8 cellular contexts compared by ENCODE assay signal in genomic region chr19:57241181-57241580, GRCh38. TPM values are rescaled to one million over a fixed set of nuclear protein-coding genes. Genes with fewer than 3 reads are reported as not detected.
A peak's percentile ranks its signal among the peaks of the same experiment; 100 is the strongest.
DNase-seq lines count a peak whose midpoint lies in the region; ATAC-seq and TF ChIP-seq lines count a peak whose summit lies in the region.

No MANE protein-coding gene starts in this region.

- H3K4me3 ChIP-seq in Jurkat, Clone E6-1 (ENCODE audit: low read length), result peak overlapping the region; percentile 96
- peak overlapping the region; percentile 67 to 73 for H3K4me3 ChIP-seq in body of pancreas
- H3K4me3 ChIP-seq in liver (ENCODE audit: low read depth in 1 of 3, low read length in 3 of 3), result peak overlapping the region; percentile 72 to 99 (median 91)
- peak overlapping the region; percentile 77 to 98 (median 94) for H3K4me3 ChIP-seq in thyroid gland (replicated peaks in 1 of 3)

- peak; percentile 37 for DNase-seq in AG20443 (ENCODE audit: low spot score)
- DNase-seq in Jurkat, Clone E6-1 (ENCODE audit: low read depth, low spot score), result no peak
- no peak for DNase-seq in body of pancreas
- no peak for DNase-seq in thyroid gland
- no peak for DNase-seq in GM20000 (ENCODE audit: low spot score)

- WGBS in body of pancreas, 2 donors, result 6 to 11% methylated on average over 7 of the region's 7 CpGs
- 22% methylated on average over 7 of the region's 7 CpGs for WGBS in liver
- WGBS in thyroid gland, 2 donors, result 11 to 12% methylated on average over 7 of the region's 7 CpGs

- TF ChIP-seq CTCF in body of pancreas (IDR thresholded peaks at IDR 0.05) (no peak), liver (IDR thresholded peaks at IDR 0.05; ENCODE audit: low read depth, low read length, missing input control) (no peak), thyroid gland (IDR thresholded peaks at IDR 0.05) (no peak), GM20000 (IDR thresholded peaks at IDR 0.05; ENCODE audit: extremely low read depth, missing control alignments) (no peak)

- H3K36me3 ChIP-seq in body of pancreas (replicated peaks in 1 of 2; ENCODE audit: insufficient read depth in 1 of 2, low read depth in 2 of 2), result peaks cover 6 to 11% of the 10 kb centered on the region in 2 donors
- peaks cover 4 to 21% (median 14%) of the 10 kb centered on the region in 4 donors for H3K36me3 ChIP-seq in liver (ENCODE audit: control insufficient read depth in 4 of 4, insufficient read depth in 3 of 4, low read depth in 1 of 4, low read length in 3 of 4)
- peaks cover 15 to 16% of the 10 kb centered on the region in 2 donors for H3K36me3 ChIP-seq in thyroid gland

- H3K4me1 ChIP-seq in body of pancreas, result peaks cover 26% of the 10 kb centered on the region
- H3K4me1 ChIP-seq in liver (ENCODE audit: control insufficient read depth in 4 of 4, insufficient read depth in 4 of 4, low read length in 3 of 4), result peaks cover 2 to 17% (median 15%) of the 10 kb centered on the region in 4 donors
- peaks cover 11 to 14% of the 10 kb centered on the region in 2 donors for H3K4me1 ChIP-seq in thyroid gland

- H3K27me3 ChIP-seq in body of pancreas (no peaks in the 10 kb centered on the region), liver (ENCODE audit: control insufficient read depth in 4 of 4, insufficient read depth in 4 of 4, low read length in 3 of 4) (no peaks in the 10 kb centered on the region), thyroid gland (no peaks in the 10 kb centered on the region)

- no peak for TF ChIP-seq RAD21 in liver (IDR thresholded peaks at IDR 0.05)

- peak overlapping the region; percentile 81 to 93 for H3K9ac ChIP-seq in liver (ENCODE audit: low read depth in 1 of 2, low read length in 2 of 2)

- intact Hi-C loops in body of pancreas (cut with DNase I) (no loop called here), thyroid gland (cut with DNase I) (no loop called here)

- H3K9me3 ChIP-seq in body of pancreas (no peaks in the 10 kb centered on the region), liver (ENCODE audit: control insufficient read depth in 4 of 4, low read length in 3 of 4) (no peaks in the 10 kb centered on the region), thyroid gland (no peaks in the 10 kb centered on the region)

- peak overlapping the region; percentile 70 to 91 (median 83) for H3K27ac ChIP-seq in body of pancreas
- peak overlapping the region; percentile 79 to 92 for H3K27ac ChIP-seq in liver (ENCODE audit: low read depth in 1 of 2, low read length in 2 of 2)
- peak overlapping the region; percentile 84 to 85 (median 84) for H3K27ac ChIP-seq in thyroid gland

- no peak for TF ChIP-seq POLR2A in body of pancreas (IDR thresholded peaks at IDR 0.05)
- TF ChIP-seq POLR2A in thyroid gland (IDR thresholded peaks at IDR 0.05), result no peak

- ATAC-seq in body of pancreas, result no peak
- no peak for ATAC-seq in HG03457 (IDR thresholded peaks at IDR 0.05; ENCODE audit: unreplicated experiment)
- no peak for ATAC-seq in HG03108 (IDR thresholded peaks at IDR 0.05; ENCODE audit: unreplicated experiment)

TF ChIP-seq in liver, 16 proteins besides CTCF, POLR2A, EP300 and RAD21:
- TF ChIP-seq HNF4G (IDR thresholded peaks at IDR 0.05), result no peak
- TF ChIP-seq SP1 (IDR thresholded peaks at IDR 0.05), result no peak
- TF ChIP-seq MAX (IDR thresholded peaks at IDR 0.05), result no peak
- TF ChIP-seq FOXA1 (IDR thresholded peaks at IDR 0.05), result no peak
- no peak for TF ChIP-seq EGR1 (IDR thresholded peaks at IDR 0.05; ENCODE audit: low read depth in 2 of 2)
- TF ChIP-seq GABPA (IDR thresholded peaks at IDR 0.05 in 1 of 2, conservative IDR thresholded peaks at IDR 0.05 in 1 of 2), result no peak

RNA-seq across cellular contexts. Expression of gene ZNF805, which starts 0.7 kb away (rescaled TPM):
- 1.3 TPM for polyA plus RNA-seq in Jurkat, Clone E6-1 (2012; ENCODE audit: insufficient read depth, insufficient read length)
- 10 to 100 TPM in 1 of 2 donors, 1 to 10 TPM in 1; 8.8 to 13.8 TPM for total RNA-seq in body of pancreas
- 10 to 100 TPM; 13.4 to 13.9 TPM for total RNA-seq in liver
- polyA plus RNA-seq in liver, result under 1 TPM; 0.75 to 0.86 TPM
- 10 to 100 TPM; 16.3 to 27.5 (median 21.0) TPM for total RNA-seq in thyroid gland

RNA-seq across cellular contexts. Expression of gene AURKC, which starts 10.4 kb away (rescaled TPM):
- 2.8 TPM for polyA plus RNA-seq in Jurkat, Clone E6-1 (2012; ENCODE audit: insufficient read depth, insufficient read length)
- total RNA-seq in body of pancreas (not detected), liver (under 1 TPM; 0.42 to 0.65 TPM), thyroid gland (1 to 10 TPM in 1 of 4 donors, under 1 TPM in 2, not detected in 1; 0.89 to 2.1 (median 0.98) TPM)
- 1 to 10 TPM in 1 of 2 donors, under 1 TPM in 1; 0.55 to 1.0 TPM for polyA plus RNA-seq in liver

RNA-seq across cellular contexts. Expression of gene ZNF460, which starts 39.1 kb away (rescaled TPM):
- 0.55 TPM for polyA plus RNA-seq in Jurkat, Clone E6-1 (2012; ENCODE audit: insufficient read depth, insufficient read length)
- total RNA-seq in body of pancreas (10 to 100 TPM; 22.7 to 30.1 TPM), liver (10 to 100 TPM; 36.4 to 54.4 TPM), thyroid gland (100 to 1,000 TPM in 1 of 4 donors, 10 to 100 TPM in 3; 88.0 to 139 (median 92.3) TPM)
- polyA plus RNA-seq in liver, result 1 to 10 TPM in 1 of 2 donors, under 1 TPM in 1; 0.24 to 2.3 TPM

RNA-seq across cellular contexts. Expression of gene ZNF264, which starts 49.9 kb away (rescaled TPM):
- polyA plus RNA-seq in Jurkat, Clone E6-1 (2012; ENCODE audit: insufficient read depth, insufficient read length), result 5.2 TPM
- total RNA-seq in body of pancreas, result 10 to 100 TPM; 17.1 to 35.0 TPM
- total RNA-seq in liver, result 10 to 100 TPM; 11.3 to 22.6 TPM
- 1 to 10 TPM; 2.5 to 4.6 TPM for polyA plus RNA-seq in liver
- 10 to 100 TPM; 28.2 to 90.3 (median 44.4) TPM for total RNA-seq in thyroid gland
